Comparison of ENCODE assay signal across 1 cellular context in genomic region chr5:133415506-133415905, GRCh38.
TF ChIP-seq lines count a peak whose summit lies in the region.

No MANE protein-coding gene starts in this region.

TF ChIP-seq in IMR-90, 13 proteins besides CTCF, POLR2A, EP300 and RAD21:
- TF ChIP-seq, protein P1, sequence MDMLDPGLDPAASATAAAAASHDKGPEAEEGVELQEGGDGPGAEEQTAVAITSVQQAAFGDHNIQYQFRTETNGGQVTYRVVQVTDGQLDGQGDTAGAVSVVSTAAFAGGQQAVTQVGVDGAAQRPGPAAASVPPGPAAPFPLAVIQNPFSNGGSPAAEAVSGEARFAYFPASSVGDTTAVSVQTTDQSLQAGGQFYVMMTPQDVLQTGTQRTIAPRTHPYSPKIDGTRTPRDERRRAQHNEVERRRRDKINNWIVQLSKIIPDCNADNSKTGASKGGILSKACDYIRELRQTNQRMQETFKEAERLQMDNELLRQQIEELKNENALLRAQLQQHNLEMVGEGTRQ (IDR thresholded peaks at IDR 0.05; ENCODE audit: low read depth, low read length): no peak
- TF ChIP-seq RCOR1 (IDR thresholded peaks at IDR 0.05; ENCODE audit: insufficient replicate concordance, low read length): no peak
- no peak for TF ChIP-seq SMC3 (IDR thresholded peaks at IDR 0.05; ENCODE audit: low read depth, low read length)
- TF ChIP-seq FOS (IDR thresholded peaks at IDR 0.05; ENCODE audit: low read depth, low read length): no peak
- TF ChIP-seq RFX5 (IDR thresholded peaks at IDR 0.05; ENCODE audit: low read depth, low read length): no peak
- TF ChIP-seq MAZ (IDR thresholded peaks at IDR 0.05; ENCODE audit: borderline replicate concordance, low read depth, low read length): no peak
- TF ChIP-seq BHLHE40 (IDR thresholded peaks at IDR 0.05; ENCODE audit: low read depth, low read length): no peak
- TF ChIP-seq CEBPB (IDR thresholded peaks at IDR 0.05; ENCODE audit: low read depth, low read length): no peak
- no peak for TF ChIP-seq NFE2L2 (IDR thresholded peaks at IDR 0.05; ENCODE audit: low read depth, low read length)
- no peak for TF ChIP-seq CHD1 (IDR thresholded peaks at IDR 0.05; ENCODE audit: low read depth, low read length)
- TF ChIP-seq, protein P2, sequence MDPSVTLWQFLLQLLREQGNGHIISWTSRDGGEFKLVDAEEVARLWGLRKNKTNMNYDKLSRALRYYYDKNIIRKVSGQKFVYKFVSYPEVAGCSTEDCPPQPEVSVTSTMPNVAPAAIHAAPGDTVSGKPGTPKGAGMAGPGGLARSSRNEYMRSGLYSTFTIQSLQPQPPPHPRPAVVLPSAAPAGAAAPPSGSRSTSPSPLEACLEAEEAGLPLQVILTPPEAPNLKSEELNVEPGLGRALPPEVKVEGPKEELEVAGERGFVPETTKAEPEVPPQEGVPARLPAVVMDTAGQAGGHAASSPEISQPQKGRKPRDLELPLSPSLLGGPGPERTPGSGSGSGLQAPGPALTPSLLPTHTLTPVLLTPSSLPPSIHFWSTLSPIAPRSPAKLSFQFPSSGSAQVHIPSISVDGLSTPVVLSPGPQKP (IDR thresholded peaks at IDR 0.05; ENCODE audit: borderline replicate concordance, low read depth, low read length): no peak
- no peak for TF ChIP-seq MAFK (IDR thresholded peaks at IDR 0.05; ENCODE audit: low read depth, low read length)
- TF ChIP-seq MXI1 (IDR thresholded peaks at IDR 0.05; ENCODE audit: borderline replicate concordance, low read depth, low read length): no peak
